In genomic region chr13:27171244-27171829, GRCh38 we compare ENCODE assay signal across 8 cellular contexts. TPM values are rescaled to one million over a fixed set of nuclear protein-coding genes. Genes with fewer than 3 reads are reported as not detected.
DNase-seq lines count a peak whose midpoint lies in the region; ATAC-seq and TF ChIP-seq lines count a peak whose summit lies in the region.

TSS of gene USP12 (minus strand) at chr13:27171811. CDS start at chr13:27171639, 172 bp downstream.

- H3K9me3 ChIP-seq in SU-DHL-6 (ENCODE audit: insufficient read depth, low read length) (no peaks in the 10 kb centered on the region), breast epithelium (no peaks in the 10 kb centered on the region)

- intact Hi-C loops in breast epithelium (cut with DNase I; ENCODE audit: low total_unique reads) = loop anchor here (10.0 kb wide), 1 partner anchor 103 kb away; the partner anchor contains the start of gene RASL11A

- peak within 1 kb of the TSS; percentile 76 for H3K4me2 ChIP-seq in SU-DHL-6 (ENCODE audit: low read depth, low read length, poor library complexity, severe bottlenecking)

- no peaks in the 10 kb centered on the region for H3K36me3 ChIP-seq in SU-DHL-6 (ENCODE audit: low read length)
- no peaks in the 10 kb centered on the region for H3K36me3 ChIP-seq in breast epithelium

- H3K27me3 ChIP-seq in SU-DHL-6 (ENCODE audit: low read length) (no peaks in the 10 kb centered on the region), breast epithelium (no peaks in the 10 kb centered on the region)

- peak within 1 kb of the TSS; percentile 77 for H2AFZ ChIP-seq in SU-DHL-6 (ENCODE audit: low read depth, low read length, severe bottlenecking)

- no peak for TF ChIP-seq POLR2A in breast epithelium (IDR thresholded peaks at IDR 0.05)

- H3F3A ChIP-seq in SU-DHL-6 (ENCODE audit: insufficient read depth) = peaks cover 7% of the 10 kb centered on the region

- peaks cover 27% of the 10 kb centered on the region for H4K20me1 ChIP-seq in SU-DHL-6 (ENCODE audit: low read depth, low read length)

- H3K4me3 ChIP-seq in SU-DHL-6 (ENCODE audit: insufficient read depth, low read length, poor library complexity, severe bottlenecking) = peak within 1 kb of the TSS; percentile 82
- peak within 1 kb of the TSS; percentile 80 to 99 (median 85) for H3K4me3 ChIP-seq in breast epithelium

- peak within 1 kb of the TSS; percentile 76 for H3K9ac ChIP-seq in SU-DHL-6 (ENCODE audit: low read length)

- peak; percentile 13 for ATAC-seq in GM18517 (IDR thresholded peaks at IDR 0.05; ENCODE audit: unreplicated experiment)
- peak; percentile 16 for ATAC-seq in HG03039 (IDR thresholded peaks at IDR 0.05; ENCODE audit: unreplicated experiment)

- H3K79me2 ChIP-seq in SU-DHL-6 (ENCODE audit: insufficient read depth, low read length) = peaks cover 39% of the 10 kb centered on the region

- peaks cover 0 to 14% of the 10 kb centered on the region in 2 donors for H3K4me1 ChIP-seq in breast epithelium

- peak within 1 kb of the TSS; percentile 45 for H3K27ac ChIP-seq in SU-DHL-6 (ENCODE audit: low read depth, low read length)
- peak within 1 kb of the TSS; percentile 94 to 98 for H3K27ac ChIP-seq in breast epithelium

- no peaks in the 10 kb centered on the region for H3K9me2 ChIP-seq in SU-DHL-6 (replicated peaks; ENCODE audit: insufficient read depth, low read length)

- TF ChIP-seq CTCF in SU-DHL-6 (IDR thresholded peaks at IDR 0.05; ENCODE audit: insufficient read depth, low read length, poor library complexity, severe bottlenecking) = no peak
- no peak for TF ChIP-seq CTCF in breast epithelium (IDR thresholded peaks at IDR 0.05)

- in situ Hi-C loops in ACHN (cut with HindIII; ENCODE audit: low pct_ligation_motif_present, low pct_unique_long_range_greater_than_20kb, low sequenced_read_pairs) = no loop called here

- peak; percentile 34 for DNase-seq in ACHN
- peak; percentile 26 to 53 for DNase-seq in breast epithelium (ENCODE audit: low spot score in 2 of 2)
- DNase-seq in left kidney (ENCODE audit: low read depth, low spot score) = peak; percentile 87
- DNase-seq in stimulated activated CD4-positive, alpha-beta T cell treated with anti-CD3 and anti-CD28 coated beads, Interleukin-4, amount 100 ng/mL, for 24 hours = peak; percentile 39
- DNase-seq in GOT3 (lab: John Stamatoyannopoulos, UW) = no peak

RNA-seq across cellular contexts. Expression of gene USP12, which starts in this region (rescaled TPM):
- 10 to 100 TPM; 21.0 to 33.4 (median 21.0) TPM for total RNA-seq in breast epithelium
